In the genomic region with DNA sequence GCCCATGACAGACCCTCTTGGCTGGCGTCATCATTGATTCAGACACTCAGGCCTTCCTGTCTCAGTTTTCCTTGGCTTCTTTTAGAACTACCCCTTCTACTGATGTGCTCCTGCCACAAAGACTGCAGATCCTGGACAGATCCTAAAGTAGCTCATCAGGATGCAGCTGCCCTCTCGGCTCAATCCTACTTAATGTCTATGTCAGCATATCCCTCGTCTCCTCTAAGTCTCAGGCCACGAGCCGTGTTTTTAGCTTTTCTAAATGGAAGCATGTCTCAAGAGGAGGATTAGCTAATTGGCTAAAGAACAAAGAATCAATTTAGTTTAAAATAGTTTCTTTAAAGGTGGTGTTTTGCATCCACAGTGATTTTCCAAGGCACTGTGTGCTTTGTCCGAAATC, we compare ENCODE assay signal across 2 cellular contexts.
TF ChIP-seq lines count a peak whose summit lies in the region.

No MANE protein-coding gene starts in this region.

TF ChIP-seq in GM23338, 12 proteins besides CTCF, POLR2A, EP300 and RAD21 (continued from another document):
- no peak for TF ChIP-seq STAT1 (IDR thresholded peaks at IDR 0.05; ENCODE audit: unreplicated experiment)
- TF ChIP-seq, protein P1, sequence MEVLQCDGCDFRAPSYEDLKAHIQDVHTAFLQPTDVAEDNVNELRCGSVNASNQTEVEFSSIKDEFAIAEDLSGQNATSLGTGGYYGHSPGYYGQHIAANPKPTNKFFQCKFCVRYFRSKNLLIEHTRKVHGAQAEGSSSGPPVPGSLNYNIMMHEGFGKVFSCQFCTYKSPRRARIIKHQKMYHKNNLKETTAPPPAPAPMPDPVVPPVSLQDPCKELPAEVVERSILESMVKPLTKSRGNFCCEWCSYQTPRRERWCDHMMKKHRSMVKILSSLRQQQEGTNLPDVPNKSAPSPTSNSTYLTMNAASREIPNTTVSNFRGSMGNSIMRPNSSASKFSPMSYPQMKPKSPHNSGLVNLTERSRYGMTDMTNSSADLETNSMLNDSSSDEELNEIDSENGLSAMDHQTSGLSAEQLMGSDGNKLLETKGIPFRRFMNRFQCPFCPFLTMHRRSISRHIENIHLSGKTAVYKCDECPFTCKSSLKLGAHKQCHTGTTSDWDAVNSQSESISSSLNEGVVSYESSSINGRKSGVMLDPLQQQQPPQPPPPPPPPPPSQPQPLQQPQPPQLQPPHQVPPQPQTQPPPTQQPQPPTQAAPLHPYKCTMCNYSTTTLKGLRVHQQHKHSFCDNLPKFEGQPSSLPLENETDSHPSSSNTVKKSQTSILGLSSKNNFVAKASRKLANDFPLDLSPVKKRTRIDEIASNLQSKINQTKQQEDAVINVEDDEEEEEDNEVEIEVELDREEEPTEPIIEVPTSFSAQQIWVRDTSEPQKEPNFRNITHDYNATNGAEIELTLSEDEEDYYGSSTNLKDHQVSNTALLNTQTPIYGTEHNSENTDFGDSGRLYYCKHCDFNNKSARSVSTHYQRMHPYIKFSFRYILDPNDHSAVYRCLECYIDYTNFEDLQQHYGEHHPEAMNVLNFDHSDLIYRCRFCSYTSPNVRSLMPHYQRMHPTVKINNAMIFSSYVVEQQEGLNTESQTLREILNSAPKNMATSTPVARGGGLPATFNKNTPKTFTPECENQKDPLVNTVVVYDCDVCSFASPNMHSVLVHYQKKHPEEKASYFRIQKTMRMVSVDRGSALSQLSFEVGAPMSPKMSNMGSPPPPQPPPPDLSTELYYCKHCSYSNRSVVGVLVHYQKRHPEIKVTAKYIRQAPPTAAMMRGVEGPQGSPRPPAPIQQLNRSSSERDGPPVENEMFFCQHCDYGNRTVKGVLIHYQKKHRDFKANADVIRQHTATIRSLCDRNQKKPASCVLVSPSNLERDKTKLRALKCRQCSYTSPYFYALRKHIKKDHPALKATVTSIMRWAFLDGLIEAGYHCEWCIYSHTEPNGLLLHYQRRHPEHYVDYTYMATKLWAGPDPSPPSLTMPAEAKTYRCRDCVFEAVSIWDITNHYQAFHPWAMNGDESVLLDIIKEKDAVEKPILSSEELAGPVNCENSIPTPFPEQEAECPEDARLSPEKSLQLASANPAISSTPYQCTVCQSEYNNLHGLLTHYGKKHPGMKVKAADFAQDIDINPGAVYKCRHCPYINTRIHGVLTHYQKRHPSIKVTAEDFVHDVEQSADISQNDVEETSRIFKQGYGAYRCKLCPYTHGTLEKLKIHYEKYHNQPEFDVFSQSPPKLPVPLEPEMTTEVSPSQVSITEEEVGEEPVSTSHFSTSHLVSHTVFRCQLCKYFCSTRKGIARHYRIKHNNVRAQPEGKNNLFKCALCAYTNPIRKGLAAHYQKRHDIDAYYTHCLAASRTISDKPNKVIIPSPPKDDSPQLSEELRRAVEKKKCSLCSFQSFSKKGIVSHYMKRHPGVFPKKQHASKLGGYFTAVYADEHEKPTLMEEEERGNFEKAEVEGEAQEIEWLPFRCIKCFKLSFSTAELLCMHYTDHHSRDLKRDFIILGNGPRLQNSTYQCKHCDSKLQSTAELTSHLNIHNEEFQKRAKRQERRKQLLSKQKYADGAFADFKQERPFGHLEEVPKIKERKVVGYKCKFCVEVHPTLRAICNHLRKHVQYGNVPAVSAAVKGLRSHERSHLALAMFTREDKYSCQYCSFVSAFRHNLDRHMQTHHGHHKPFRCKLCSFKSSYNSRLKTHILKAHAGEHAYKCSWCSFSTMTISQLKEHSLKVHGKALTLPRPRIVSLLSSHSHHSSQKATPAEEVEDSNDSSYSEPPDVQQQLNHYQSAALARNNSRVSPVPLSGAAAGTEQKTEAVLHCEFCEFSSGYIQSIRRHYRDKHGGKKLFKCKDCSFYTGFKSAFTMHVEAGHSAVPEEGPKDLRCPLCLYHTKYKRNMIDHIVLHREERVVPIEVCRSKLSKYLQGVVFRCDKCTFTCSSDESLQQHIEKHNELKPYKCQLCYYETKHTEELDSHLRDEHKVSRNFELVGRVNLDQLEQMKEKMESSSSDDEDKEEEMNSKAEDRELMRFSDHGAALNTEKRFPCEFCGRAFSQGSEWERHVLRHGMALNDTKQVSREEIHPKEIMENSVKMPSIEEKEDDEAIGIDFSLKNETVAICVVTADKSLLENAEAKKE (CRISPR knock-in tag; IDR thresholded peaks at IDR 0.05): no peak
- TF ChIP-seq, protein P2, sequence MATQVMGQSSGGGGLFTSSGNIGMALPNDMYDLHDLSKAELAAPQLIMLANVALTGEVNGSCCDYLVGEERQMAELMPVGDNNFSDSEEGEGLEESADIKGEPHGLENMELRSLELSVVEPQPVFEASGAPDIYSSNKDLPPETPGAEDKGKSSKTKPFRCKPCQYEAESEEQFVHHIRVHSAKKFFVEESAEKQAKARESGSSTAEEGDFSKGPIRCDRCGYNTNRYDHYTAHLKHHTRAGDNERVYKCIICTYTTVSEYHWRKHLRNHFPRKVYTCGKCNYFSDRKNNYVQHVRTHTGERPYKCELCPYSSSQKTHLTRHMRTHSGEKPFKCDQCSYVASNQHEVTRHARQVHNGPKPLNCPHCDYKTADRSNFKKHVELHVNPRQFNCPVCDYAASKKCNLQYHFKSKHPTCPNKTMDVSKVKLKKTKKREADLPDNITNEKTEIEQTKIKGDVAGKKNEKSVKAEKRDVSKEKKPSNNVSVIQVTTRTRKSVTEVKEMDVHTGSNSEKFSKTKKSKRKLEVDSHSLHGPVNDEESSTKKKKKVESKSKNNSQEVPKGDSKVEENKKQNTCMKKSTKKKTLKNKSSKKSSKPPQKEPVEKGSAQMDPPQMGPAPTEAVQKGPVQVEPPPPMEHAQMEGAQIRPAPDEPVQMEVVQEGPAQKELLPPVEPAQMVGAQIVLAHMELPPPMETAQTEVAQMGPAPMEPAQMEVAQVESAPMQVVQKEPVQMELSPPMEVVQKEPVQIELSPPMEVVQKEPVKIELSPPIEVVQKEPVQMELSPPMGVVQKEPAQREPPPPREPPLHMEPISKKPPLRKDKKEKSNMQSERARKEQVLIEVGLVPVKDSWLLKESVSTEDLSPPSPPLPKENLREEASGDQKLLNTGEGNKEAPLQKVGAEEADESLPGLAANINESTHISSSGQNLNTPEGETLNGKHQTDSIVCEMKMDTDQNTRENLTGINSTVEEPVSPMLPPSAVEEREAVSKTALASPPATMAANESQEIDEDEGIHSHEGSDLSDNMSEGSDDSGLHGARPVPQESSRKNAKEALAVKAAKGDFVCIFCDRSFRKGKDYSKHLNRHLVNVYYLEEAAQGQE (IDR thresholded peaks at IDR 0.05; ENCODE audit: unreplicated experiment): no peak
- TF ChIP-seq EZH2 (IDR thresholded peaks at IDR 0.05; ENCODE audit: low read depth, unreplicated experiment): no peak
- TF ChIP-seq, protein P3, sequence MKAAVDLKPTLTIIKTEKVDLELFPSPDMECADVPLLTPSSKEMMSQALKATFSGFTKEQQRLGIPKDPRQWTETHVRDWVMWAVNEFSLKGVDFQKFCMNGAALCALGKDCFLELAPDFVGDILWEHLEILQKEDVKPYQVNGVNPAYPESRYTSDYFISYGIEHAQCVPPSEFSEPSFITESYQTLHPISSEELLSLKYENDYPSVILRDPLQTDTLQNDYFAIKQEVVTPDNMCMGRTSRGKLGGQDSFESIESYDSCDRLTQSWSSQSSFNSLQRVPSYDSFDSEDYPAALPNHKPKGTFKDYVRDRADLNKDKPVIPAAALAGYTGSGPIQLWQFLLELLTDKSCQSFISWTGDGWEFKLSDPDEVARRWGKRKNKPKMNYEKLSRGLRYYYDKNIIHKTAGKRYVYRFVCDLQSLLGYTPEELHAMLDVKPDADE (IDR thresholded peaks at IDR 0.05): no peak
- TF ChIP-seq JUNB (IDR thresholded peaks at IDR 0.05; ENCODE audit: unreplicated experiment): no peak

TF ChIP-seq in H1, 55 proteins besides CTCF, POLR2A, EP300 and RAD21 (continued from another document):
- no peak for TF ChIP-seq KDM5A (IDR thresholded peaks at IDR 0.05; ENCODE audit: low read length)
- no peak for TF ChIP-seq BACH1 (IDR thresholded peaks at IDR 0.05; ENCODE audit: low read length)
